ENCODE assay signal across 16 cellular contexts in genomic region chr14:90656986-90657385, GRCh38.
"Had no signal": no experiment of that assay in that cellular context is flagged by ENCODE, and none has a peak within 500 bp of the region (broad histone marks: within the 10 kb centered on the region; RNA-seq: fewer than 3 reads in every experiment).

No MANE protein-coding gene starts in this region.

- H3K36me3 ChIP-seq: thoracic aorta had no signal

- H3K27ac ChIP-seq: epithelial cell of prostate, gastrocnemius medialis, pancreas, skin epidermis, thoracic aorta had no signal

- H3K27me3 ChIP-seq: gastrocnemius medialis, pancreas had no signal

- H3K9me3 ChIP-seq: gastrocnemius medialis, pancreas, thoracic aorta had no signal

- H3K4me3 ChIP-seq: gastrocnemius medialis, pancreas, skin epidermis, thoracic aorta had no signal

- H3K4me1 ChIP-seq: pancreas had no signal

- DNase-seq: activated CD4-positive, alpha-beta T cell treated with anti-CD3 and anti-CD28 coated beads for 4 hours; activated CD8-positive, alpha-beta T cell treated with anti-CD3 and anti-CD28 coated beads for 36 hours; activated effector memory CD4-positive, alpha-beta T cell treated with anti-CD3 and anti-CD28 coated beads, Interleukin-2, amount 50 U/mL, for 16 hours; activated T-cell treated with anti-CD3 and anti-CD28 coated beads, Interleukin-2, amount 50 U/mL, for 48 hours; cerebellar nuclear complex; dermis blood vessel endothelial cell; gastrocnemius medialis; pancreas; retina; SIG-M5; stimulated activated CD4-positive, alpha-beta T cell treated with anti-CD3 and anti-CD28 coated beads, Interleukin-15, amount 100 ng/mL, for 24 hours; stimulated activated CD4-positive, alpha-beta T cell treated with anti-CD3 and anti-CD28 coated beads, Interleukin-4, amount 100 ng/mL, for 1 hour; stimulated activated naive CD4-positive, alpha-beta T cell had no signal

- ATAC-seq: activated CD8-positive, alpha-beta T cell treated with anti-CD3 and anti-CD28 coated beads for 36 hours; gastrocnemius medialis; pancreas had no signal
